Comparison of ENCODE assay signal across 8 cellular contexts in the genomic region with DNA sequence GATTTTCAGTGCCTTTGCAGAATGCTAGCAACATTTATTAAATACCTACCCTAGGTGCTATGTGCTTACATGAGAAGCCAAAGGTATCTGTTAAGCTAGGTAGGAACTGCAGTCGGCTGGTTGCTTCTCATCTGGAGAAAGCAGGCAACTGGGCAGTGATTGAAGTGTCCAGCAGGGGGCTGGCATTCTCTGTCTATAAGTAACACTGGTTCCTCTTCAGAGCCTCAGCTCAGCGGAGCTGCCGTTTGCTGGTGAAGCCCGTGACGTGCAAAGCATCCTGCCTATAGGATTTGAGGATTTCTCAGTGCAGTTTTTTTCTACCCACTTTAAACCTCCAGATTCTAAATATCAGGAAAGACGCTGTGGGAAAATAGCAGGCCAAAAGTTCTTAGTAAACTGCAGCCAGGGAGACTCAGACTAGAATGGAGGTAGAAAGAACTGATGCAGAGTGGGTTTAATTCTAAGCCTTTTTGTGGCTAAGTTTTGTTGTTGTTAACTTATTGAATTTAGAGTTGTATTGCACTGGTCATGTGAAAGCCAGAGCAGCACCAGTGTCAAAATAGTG. TPM values are rescaled to one million over a fixed set of nuclear protein-coding genes. Genes with fewer than 3 reads are reported as not detected.
DNase-seq lines count a peak whose midpoint lies in the region; TF ChIP-seq lines count a peak whose summit lies in the region.

A gene (plus strand): TSS at position 344 of the 565 bp plus-strand sequence. CDS start 389 bp downstream, outside the sequence.

- H3K27me3 ChIP-seq in osteoblast (ENCODE audit: insufficient read depth, low read length) = peaks cover 59% of the 10 kb centered on the region
- H3K27me3 ChIP-seq in tibial artery = no peaks in the 10 kb centered on the region

- TF ChIP-seq CTCF in RWPE1 (conservative IDR thresholded peaks at IDR 0.05; ENCODE audit: low read depth) = peak; percentile 69
- TF ChIP-seq CTCF in osteoblast (IDR thresholded peaks at IDR 0.05; ENCODE audit: extremely low read depth, low read depth, low read length) = peak; percentile 95
- peak; percentile 42 to 51 for TF ChIP-seq CTCF in tibial artery (IDR thresholded peaks at IDR 0.05)

- no peaks in the 10 kb centered on the region for H3K79me2 ChIP-seq in osteoblast (ENCODE audit: insufficient read depth, low read length)

- CTCF ChIA-PET in RWPE1 (lab: Yijun Ruan, JAX) = interaction anchor here (0.5 to 1.2 kb wide), 5 partner anchors 42 to 418 kb away, joined by 3 to 6 read pairs (median 3); no protein-coding TSS in a partner anchor

- DNase-seq in EL (peak; percentile 75), GOT3 (lab: John Stamatoyannopoulos, UW) (peak; percentile 73), LoVo (ENCODE audit: low spot score) (peak; percentile 60), RWPE1 (ENCODE audit: low spot score) (peak; percentile 54), globus pallidus (ENCODE audit: low spot score) (peak; percentile 59), osteoblast (ENCODE audit: insufficient read length, low spot score, missing footprints) (peak; percentile 85), tibial artery (peak; percentile 69 to 70)
- DNase-seq in activated effector memory CD4-positive, alpha-beta T cell treated with anti-CD3 and anti-CD28 coated beads, Interleukin-2, amount 50 U/mL, for 16 hours = peak; percentile 77

- H3K9me3 ChIP-seq in osteoblast (ENCODE audit: low read depth, low read length) (peaks cover 4% of the 10 kb centered on the region), tibial artery (peaks cover 0 to 3% (median 0%) of the 10 kb centered on the region in 3 donors)

- H3K4me2 ChIP-seq in osteoblast (ENCODE audit: insufficient read depth, low read length) = no peak within 1 kb of the TSS

- H3K4me1 ChIP-seq in osteoblast (ENCODE audit: insufficient read depth, low read length) (no peaks in the 10 kb centered on the region), tibial artery (no peaks in the 10 kb centered on the region)

- H4K20me1 ChIP-seq in osteoblast (ENCODE audit: insufficient read depth, low read length) = no peaks in the 10 kb centered on the region

- intact Hi-C loops in tibial artery (cut with DNase I; ENCODE audit: low total_unique reads) = no loop called here

- H3K27ac ChIP-seq in RWPE1 = no peak within 1 kb of the TSS
- H3K27ac ChIP-seq in osteoblast (ENCODE audit: low read depth, low read length) = no peak within 1 kb of the TSS
- H3K27ac ChIP-seq in tibial artery = no peak within 1 kb of the TSS

- no peak within 1 kb of the TSS for H2AFZ ChIP-seq in osteoblast (ENCODE audit: low read length)

- POLR2A ChIA-PET in RWPE1 (lab: Yijun Ruan, JAX; ENCODE audit: low non-redundant PET) = no interaction called here

- H3K36me3 ChIP-seq in osteoblast (ENCODE audit: insufficient read depth, low read length) (no peaks in the 10 kb centered on the region), tibial artery (no peaks in the 10 kb centered on the region)

- H3K4me3 ChIP-seq in osteoblast (ENCODE audit: insufficient read depth, low read length) (no peak within 1 kb of the TSS), tibial artery (no peak within 1 kb of the TSS)

RNA-seq across cellular contexts. Expression of the gene that starts here (rescaled TPM):
- total RNA-seq in osteoblast = not detected in 2 replicates

Comparison
In these comparisons a context has a peak if more than half of its experiments do, and no peak if none do; other contexts are left out.
1. Peak in DNase-seq in osteoblast; RNA of the gene not detected or under 1 TPM.